In genomic region chr10:71325258-71325657, GRCh38 we compare ENCODE assay signal across 25 cellular contexts. TPM values are rescaled to one million over a fixed set of nuclear protein-coding genes. Genes with fewer than 3 reads are reported as not detected.
DNase-seq lines count a peak whose midpoint lies in the region; ATAC-seq, FAIRE-seq and TF ChIP-seq lines count a peak whose summit lies in the region.
"Had no signal": no experiment of that assay in that cellular context is flagged by ENCODE, and none has a peak within 500 bp of the region (broad histone marks: within the 10 kb centered on the region; RNA-seq: fewer than 3 reads in every experiment).

No MANE protein-coding gene starts in this region.

- WGBS in small intestine, 3 donors = 50 to 69% (median 61%) methylated on average over 6 of the region's 6 CpGs

- H3K4me1 ChIP-seq in mucosa of descending colon (ENCODE audit: low read depth) (no peaks in the 10 kb centered on the region), small intestine (ENCODE audit: control insufficient read depth in 2 of 2, insufficient read depth in 1 of 2, low read depth in 1 of 2, low read length in 1 of 2) (no peaks in the 10 kb centered on the region)
- H3K4me1 ChIP-seq: BE2C had no signal

- intact Hi-C loops in mucosa of descending colon (cut with DNase I, micrococcal nuclease) = loop anchor here in 1 of 2 donors (10.0 kb wide), 1 partner anchor 280 kb away; no protein-coding TSS in a partner anchor

- H3K36me3 ChIP-seq in bronchial epithelial cell (ENCODE audit: control insufficient read depth, insufficient read depth, low read length) = no peaks in the 10 kb centered on the region
- no peaks in the 10 kb centered on the region for H3K36me3 ChIP-seq in mucosa of descending colon (ENCODE audit: low read depth)
- H3K36me3 ChIP-seq in small intestine (ENCODE audit: control insufficient read depth in 2 of 2, insufficient read depth in 2 of 2, low read length in 2 of 2) = peaks cover 0 to 2% of the 10 kb centered on the region in 2 donors
- H3K36me3 ChIP-seq: BE2C had no signal

- H3K4me3 ChIP-seq in bronchial epithelial cell (ENCODE audit: low read depth, low read length) (no peak overlapping the region), mucosa of descending colon (no peak overlapping the region), small intestine (ENCODE audit: low read depth in 1 of 2, low read length in 2 of 2) (no peak overlapping the region)
- H3K4me3 ChIP-seq: BLaER1, GM12878 had no signal

- DNase-seq in bronchial epithelial cell (ENCODE audit: low read depth) (no peak), mucosa of descending colon (peak in 1 of 3 donors; percentile 31), small intestine (peak; percentile 46), DMS114 treated with DMSO at 0.1 percent for 48 hours (lab: John Stamatoyannopoulos, UW; ENCODE audit: unreplicated experiment) (no peak), HuH-7 (ENCODE audit: low spot score) (no peak), DMS53 treated with DMSO at 0.1 percent for 48 hours (lab: John Stamatoyannopoulos, UW; ENCODE audit: unreplicated experiment) (no peak)
- DNase-seq in activated CD4-positive, CD25-positive, alpha-beta regulatory T cell (lab: John Stamatoyannopoulos, UW) = no peak
- DNase-seq: 8988T; ACHN; BE2C; C1 segment of cervical spinal cord; CD4-positive, alpha-beta memory T cell; CD4-positive, CD25-positive, alpha-beta regulatory T cell; CD8-positive, alpha-beta memory T cell; COR-L47; DMS 273 treated with DMSO at 0.1 percent for 48 hours; DMS79; DND-41; EL; GDM1 had no signal

- H3K9me3 ChIP-seq in mucosa of descending colon (no peaks in the 10 kb centered on the region), small intestine (ENCODE audit: control insufficient read depth, low read depth) (no peaks in the 10 kb centered on the region)
- H3K9me3 ChIP-seq: BE2C, BLaER1 had no signal

- H3K27ac ChIP-seq in small intestine (ENCODE audit: low read depth in 1 of 2, low read length in 1 of 2) = no peak overlapping the region
- H3K27ac ChIP-seq: BLaER1 had no signal

- peak; percentile 45 for ATAC-seq in mucosa of descending colon
- ATAC-seq: GM12878 had no signal

- H3K27me3 ChIP-seq in bronchial epithelial cell (ENCODE audit: control insufficient read depth, insufficient read depth, low read length) (no peaks in the 10 kb centered on the region), small intestine (ENCODE audit: control insufficient read depth in 2 of 2, insufficient read depth in 2 of 2, low read length in 2 of 2) (no peaks in the 10 kb centered on the region)
- H3K27me3 ChIP-seq: BE2C, BLaER1 had no signal

- FAIRE-seq in bronchial epithelial cell (lab: Jason Lieb, UNC) = peak; percentile 32
- no peak for FAIRE-seq in small intestine (lab: Jason Lieb, UNC)
- FAIRE-seq: A204.1, GM12878, GM12892, GM18507 had no signal

- TF ChIP-seq CTCF in bronchial epithelial cell (IDR thresholded peaks at IDR 0.05; ENCODE audit: insufficient read depth, low read length, severe bottlenecking) (no peak), mucosa of descending colon (IDR thresholded peaks at IDR 0.05) (no peak)

RNA-seq across cellular contexts. Expression of gene SLC29A3, which starts 6.2 kb away (rescaled TPM):
- total RNA-seq in bronchial epithelial cell (0.53 and 0.77 TPM in 2 replicates), mucosa of descending colon (1 to 10 TPM; 6.0 to 6.4 (median 6.3) TPM)
- polyA plus RNA-seq in small intestine = 1 to 10 TPM in 2 of 3 donors, under 1 TPM in 1; 0.45 to 4.3 (median 1.1) TPM
